In genomic region chr22:17629167-17629489, GRCh38 we compare ENCODE assay signal across 8 cellular contexts. TPM values are rescaled to one million over a fixed set of nuclear protein-coding genes. Genes with fewer than 3 reads are reported as not detected.
DNase-seq lines count a peak whose midpoint lies in the region; ATAC-seq and TF ChIP-seq lines count a peak whose summit lies in the region.

No MANE protein-coding gene starts in this region.

- peaks cover 47% of the 10 kb centered on the region for H3K79me2 ChIP-seq in OCI-LY3 (ENCODE audit: low read length)
- peaks cover 55% of the 10 kb centered on the region for H3K79me2 ChIP-seq in neural progenitor cell (ENCODE audit: low read depth)

- H3K4me3 Mint-ChIP-seq in CD4-positive, CD25-positive, alpha-beta regulatory T cell = peak overlapping the region; percentile 93 to 99 (median 98)
- H3K4me3 Mint-ChIP-seq in endodermal cell (peak overlapping the region; percentile 95), neural progenitor cell (peak overlapping the region; percentile 98)

- H3K4me1 Mint-ChIP-seq in CD4-positive, CD25-positive, alpha-beta regulatory T cell = peaks cover under 1 to 45% (median 20%) of the 10 kb centered on the region in 4 donors
- H3K4me1 Mint-ChIP-seq in endodermal cell (peaks cover 10% of the 10 kb centered on the region), neural progenitor cell (no peaks in the 10 kb centered on the region)

- peaks cover 24% of the 10 kb centered on the region for H3K4me1 ChIP-seq in CD4-positive, CD25-positive, alpha-beta regulatory T cell (ENCODE audit: control insufficient read depth, insufficient read depth, low read length, poor library complexity, severe bottlenecking)
- H3K4me1 ChIP-seq in OCI-LY3 (ENCODE audit: low read length) (peaks cover 13% of the 10 kb centered on the region), endodermal cell (ENCODE audit: control insufficient read depth, insufficient read depth, low read length) (no peaks in the 10 kb centered on the region), neural progenitor cell (peaks cover 5% of the 10 kb centered on the region)

- H3K27me3 ChIP-seq in CD4-positive, CD25-positive, alpha-beta regulatory T cell (ENCODE audit: control insufficient read depth, insufficient read depth, low read length) = no peaks in the 10 kb centered on the region
- no peaks in the 10 kb centered on the region for H3K27me3 ChIP-seq in OCI-LY3 (ENCODE audit: low read depth, low read length)
- no peaks in the 10 kb centered on the region for H3K27me3 ChIP-seq in endodermal cell (ENCODE audit: control insufficient read depth, insufficient read depth, low read length, poor library complexity, severe bottlenecking)
- H3K27me3 ChIP-seq in neural progenitor cell = no peaks in the 10 kb centered on the region

- H3K36me3 Mint-ChIP-seq in CD4-positive, CD25-positive, alpha-beta regulatory T cell = peaks cover 4% of the 10 kb centered on the region
- H3K36me3 Mint-ChIP-seq in endodermal cell (ENCODE audit: low read depth) (peaks cover 11% of the 10 kb centered on the region), neural progenitor cell (no peaks in the 10 kb centered on the region)

- no peaks in the 10 kb centered on the region for H3K9me3 ChIP-seq in CD4-positive, CD25-positive, alpha-beta regulatory T cell (ENCODE audit: control insufficient read depth in 2 of 2, low read length in 2 of 2)
- H3K9me3 ChIP-seq in OCI-LY3 (ENCODE audit: insufficient read depth, low read length) (no peaks in the 10 kb centered on the region), endodermal cell (ENCODE audit: control insufficient read depth, low read length) (no peaks in the 10 kb centered on the region), neural progenitor cell (ENCODE audit: low read depth) (no peaks in the 10 kb centered on the region)

- no peaks in the 10 kb centered on the region for H3K27me3 Mint-ChIP-seq in CD4-positive, CD25-positive, alpha-beta regulatory T cell
- H3K27me3 Mint-ChIP-seq in endodermal cell (ENCODE audit: insufficient read depth) (no peaks in the 10 kb centered on the region), neural progenitor cell (ENCODE audit: insufficient read depth, low read depth) (peaks cover 3% of the 10 kb centered on the region)

- H3K9ac ChIP-seq in OCI-LY3 (ENCODE audit: low read length) (peak overlapping the region; percentile 75), endodermal cell (ENCODE audit: extremely low read depth, low read length, poor library complexity, severe bottlenecking) (peak overlapping the region; percentile 98), neural progenitor cell (peak overlapping the region; percentile 95)

- H3K9me3 Mint-ChIP-seq in CD4-positive, CD25-positive, alpha-beta regulatory T cell = no peaks in the 10 kb centered on the region
- H3K9me3 Mint-ChIP-seq in endodermal cell = no peaks in the 10 kb centered on the region
- H3K9me3 Mint-ChIP-seq in neural progenitor cell = no peaks in the 10 kb centered on the region

- H3K4me2 ChIP-seq in OCI-LY3 (ENCODE audit: low read length) = peak overlapping the region; percentile 79
- H3K4me2 ChIP-seq in neural progenitor cell = peak overlapping the region; percentile 80

- no peaks in the 10 kb centered on the region for H4K20me1 ChIP-seq in OCI-LY3 (ENCODE audit: insufficient read depth, low read length)
- H4K20me1 ChIP-seq in neural progenitor cell (ENCODE audit: low read depth) = peaks cover 19% of the 10 kb centered on the region

- H3K36me3 ChIP-seq in CD4-positive, CD25-positive, alpha-beta regulatory T cell (ENCODE audit: control insufficient read depth, insufficient read depth, low read length) = no peaks in the 10 kb centered on the region
- H3K36me3 ChIP-seq in OCI-LY3 (replicated peaks; ENCODE audit: low read depth, low read length) (no peaks in the 10 kb centered on the region), endodermal cell (ENCODE audit: control insufficient read depth, insufficient read depth, low read length) (peaks cover 5% of the 10 kb centered on the region), neural progenitor cell (no peaks in the 10 kb centered on the region)

- ATAC-seq in CD4-positive, CD25-positive, alpha-beta regulatory T cell (ENCODE audit: low read depth in 2 of 2) = no peak
- ATAC-seq in GM18873 (IDR thresholded peaks at IDR 0.05; ENCODE audit: low FRiP score, unreplicated experiment) = no peak

- WGBS in endodermal cell (ENCODE audit: insufficient coverage in 1 of 2, insufficient read length in 1 of 2), 2 experiments = 0% methylated on average over 1 of the region's 1 CpG; no CpG with 5 or more reads in 1 of the 2 experiments

- H3F3A ChIP-seq in neural progenitor cell (ENCODE audit: low read depth) = peaks cover 9% of the 10 kb centered on the region

- H3K27ac Mint-ChIP-seq in CD4-positive, CD25-positive, alpha-beta regulatory T cell = peak overlapping the region; percentile 98 to 100 (median 99)
- H3K27ac Mint-ChIP-seq in endodermal cell (peak overlapping the region; percentile 99), neural progenitor cell (peak overlapping the region; percentile 87)

- POLR2A ChIA-PET in GM10248 (lab: Yijun Ruan, JAX) = no interaction called here

- H3K4me3 ChIP-seq in CD4-positive, CD25-positive, alpha-beta regulatory T cell (ENCODE audit: low read depth, low read length) = peak overlapping the region; percentile 99
- H3K4me3 ChIP-seq in OCI-LY3 (ENCODE audit: low read length) = peak overlapping the region; percentile 85
- peak overlapping the region; percentile 96 for H3K4me3 ChIP-seq in endodermal cell (ENCODE audit: low read length)
- H3K4me3 ChIP-seq in neural progenitor cell = peak overlapping the region; percentile 95

- CTCF ChIA-PET in GM10248 (lab: Yijun Ruan, JAX) = no interaction called here

- H2AFZ ChIP-seq in OCI-LY3 (ENCODE audit: low read depth, low read length) (peak overlapping the region; percentile 92), neural progenitor cell (replicated peaks) (peak overlapping the region; percentile 30)

- no peak for DNase-seq in CD4-positive, CD25-positive, alpha-beta regulatory T cell
- no peak for DNase-seq in endodermal cell
- DNase-seq in neural progenitor cell (ENCODE audit: low spot score) = no peak
- DNase-seq in GM10248 (ENCODE audit: extremely low spot score) = no peak
- DNase-seq in stimulated activated CD4-positive, alpha-beta T cell treated with anti-CD3 and anti-CD28 coated beads, Interleukin-4, amount 100 ng/mL, for 24 hours = no peak
- DNase-seq in effector CD8-positive, alpha-beta T cell (lab: John Stamatoyannopoulos, UW) = no peak

- peak overlapping the region; percentile 93 for H3K27ac ChIP-seq in CD4-positive, CD25-positive, alpha-beta regulatory T cell (ENCODE audit: insufficient read depth, low read length, poor library complexity, severe bottlenecking)
- H3K27ac ChIP-seq in OCI-LY3 (ENCODE audit: low read length) (peak overlapping the region; percentile 45), endodermal cell (ENCODE audit: low read depth, low read length) (peak overlapping the region; percentile 9), neural progenitor cell (peak overlapping the region; percentile 48)

- TF ChIP-seq CTCF in OCI-LY3 (IDR thresholded peaks at IDR 0.05; ENCODE audit: low read depth, low read length) (no peak), endodermal cell (conservative IDR thresholded peaks at IDR 0.05) (no peak), neural progenitor cell (IDR thresholded peaks at IDR 0.05) (no peak), GM10248 (IDR thresholded peaks at IDR 0.05; ENCODE audit: control extremely low read depth, extremely low read depth, low read depth, missing control alignments) (no peak)

RNA-seq across cellular contexts. Expression of gene ATP6V1E1, which starts 0.6 kb away (rescaled TPM):
- 68.6 TPM for total RNA-seq in CD4-positive, CD25-positive, alpha-beta regulatory T cell
- 100 to 1,000 TPM; 114 to 138 (median 127) TPM for polyA plus RNA-seq in CD4-positive, CD25-positive, alpha-beta regulatory T cell
- total RNA-seq in endodermal cell (100 to 1,000 TPM; 129 to 144 TPM), neural progenitor cell (ENCODE audit: low replicate concordance) (79.0 and 87.1 TPM in 2 replicates)
- 88.4 TPM for polyA plus RNA-seq in endodermal cell (2013, experiment 1 of 2)
- 90.0 TPM for polyA plus RNA-seq in endodermal cell (2013, experiment 2 of 2)

RNA-seq across cellular contexts. Expression of gene BCL2L13, which starts 9.4 kb away (rescaled TPM):
- 24.5 TPM for total RNA-seq in CD4-positive, CD25-positive, alpha-beta regulatory T cell
- 10 to 100 TPM; 37.0 to 43.8 (median 39.8) TPM for polyA plus RNA-seq in CD4-positive, CD25-positive, alpha-beta regulatory T cell
- total RNA-seq in endodermal cell (10 to 100 TPM; 37.5 to 44.2 TPM), neural progenitor cell (ENCODE audit: low replicate concordance) (41.2 and 47.7 TPM in 2 replicates)
- polyA plus RNA-seq in endodermal cell (2013, experiment 1 of 2) = 41.3 TPM
- 36.1 TPM for polyA plus RNA-seq in endodermal cell (2013, experiment 2 of 2)

Comparison
In these comparisons a context has a peak if more than half of its experiments do, and no peak if none do; other contexts are left out.
1. H3K27ac ChIP-seq: peak in every context shown above with its lines; median percentile 93 in CD4-positive, CD25-positive, alpha-beta regulatory T cell; 48 in neural progenitor cell; 45 in OCI-LY3; 9 in endodermal cell.